1 cellular context compared by ENCODE assay signal in genomic region chr7:50607524-50608125, GRCh38.
TF ChIP-seq lines count a peak whose summit lies in the region.

No MANE protein-coding gene starts in this region.

TF ChIP-seq in K562, 482 proteins besides CTCF, POLR2A, EP300 and RAD21:
- TF ChIP-seq TEAD2 (tag; IDR thresholded peaks at IDR 0.05) (no peak), SPI1 (IDR thresholded peaks at IDR 0.05; ENCODE audit: borderline replicate concordance, low read depth, low read length) (peak; percentile 44; the same call in 1 of the 2 replicates), TGIF2 (CRISPR knock-in tag; IDR thresholded peaks at IDR 0.05) (no peak)
